ENCODE assay signal across 8 cellular contexts in the genomic region with DNA sequence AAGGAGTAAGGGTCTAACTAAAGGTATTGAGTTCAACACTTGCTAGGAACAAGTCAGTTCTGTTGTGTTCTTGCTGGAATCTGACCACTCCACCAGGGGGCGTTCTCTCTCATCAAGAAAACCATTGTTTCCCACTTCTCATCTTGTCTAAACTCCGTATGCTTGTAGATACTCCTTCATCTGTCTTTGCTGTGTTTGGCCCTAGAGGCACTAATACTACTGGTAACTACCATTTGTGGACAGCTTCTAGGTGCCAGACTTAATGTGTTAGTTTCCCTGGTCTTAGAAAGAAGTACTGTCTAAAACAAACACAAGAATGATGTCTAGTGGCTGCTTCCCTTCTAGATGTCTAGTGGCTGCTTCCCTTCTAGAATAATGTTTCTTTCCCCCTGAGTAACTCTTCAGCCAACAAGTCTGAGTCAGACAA. TPM values are rescaled to one million over a fixed set of nuclear protein-coding genes. Genes with fewer than 3 reads are reported as not detected.
DNase-seq lines count a peak whose midpoint lies in the region; ATAC-seq and TF ChIP-seq lines count a peak whose summit lies in the region.

No MANE protein-coding gene starts in this region.

- peak; percentile 67 for DNase-seq in AG08395 (ENCODE audit: low spot score)
- peak; percentile 66 for DNase-seq in GM20000 (ENCODE audit: low spot score)
- peak; percentile 52 for DNase-seq in NCI-H2196 (lab: John Stamatoyannopoulos, UW; ENCODE audit: unreplicated experiment)
- peak; percentile 86 for DNase-seq in WERI-Rb-1
- peak; percentile 68 to 69 for DNase-seq in breast epithelium (ENCODE audit: low spot score in 2 of 2)
- DNase-seq in iris pigment epithelial cell (ENCODE audit: low read depth), result peak; percentile 92
- peak; percentile 77 for DNase-seq in stimulated activated CD4-positive, alpha-beta T cell treated with anti-CD3 and anti-CD28 coated beads, Interleukin-15, amount 100 ng/mL, for 24 hours

- no peaks in the 10 kb centered on the region for H3K4me1 ChIP-seq in breast epithelium

- H3K27me3 ChIP-seq in WERI-Rb-1 (ENCODE audit: insufficient read depth, low read depth, severe bottlenecking) (no peaks in the 10 kb centered on the region), breast epithelium (no peaks in the 10 kb centered on the region)

- H3K27ac ChIP-seq in WERI-Rb-1 (peak overlapping the region; percentile 15; the same call in 1 of the 2 replicates), breast epithelium (no peak overlapping the region)

- H3K4me3 ChIP-seq in WERI-Rb-1 (ENCODE audit: low read depth, low read length), result no peak overlapping the region
- H3K4me3 ChIP-seq in breast epithelium, result no peak overlapping the region

- peaks cover 13% of the 10 kb centered on the region for H3K9me3 ChIP-seq in WERI-Rb-1 (ENCODE audit: severe bottlenecking)
- H3K9me3 ChIP-seq in breast epithelium, result peaks cover 11 to 12% of the 10 kb centered on the region in 2 donors

- no peak for ATAC-seq in GM18502 (IDR thresholded peaks at IDR 0.05; ENCODE audit: poor library complexity, unreplicated experiment)

- H3K36me3 ChIP-seq in WERI-Rb-1 (peaks cover 1% of the 10 kb centered on the region), breast epithelium (peaks cover 5% of the 10 kb centered on the region)

- intact Hi-C loops in breast epithelium (cut with DNase I; ENCODE audit: low total_unique reads), result loop anchor here (10.0 kb wide), 1 partner anchor 149 kb away; no protein-coding TSS in a partner anchor

- TF ChIP-seq CTCF in GM20000 (IDR thresholded peaks at IDR 0.05; ENCODE audit: extremely low read depth, missing control alignments) (peak; percentile 59), WERI-Rb-1 (IDR thresholded peaks at IDR 0.05; ENCODE audit: low read depth, low read length) (peak; percentile 93), breast epithelium (IDR thresholded peaks at IDR 0.05) (peak; percentile 81 to 88 (median 84))

- no peak for TF ChIP-seq POLR2A in breast epithelium (IDR thresholded peaks at IDR 0.05)

RNA-seq across cellular contexts. Expression of a gene that starts 18.7 kb away (rescaled TPM):
- total RNA-seq in breast epithelium, result 10 to 100 TPM; 11.4 to 12.1 (median 12.0) TPM
